In genomic region chr9:16367605-16368424, GRCh38 we compare ENCODE assay signal across 10 cellular contexts.
DNase-seq lines count a peak whose midpoint lies in the region; FAIRE-seq and TF ChIP-seq lines count a peak whose summit lies in the region.
"Had no signal": no experiment of that assay in that cellular context is flagged by ENCODE, and none has a peak within 500 bp of the region (broad histone marks: within the 10 kb centered on the region; RNA-seq: fewer than 3 reads in every experiment).

No MANE protein-coding gene starts in this region.

- in situ Hi-C loops in GM23248 (cut with MboI) = no loop called here

- WGBS in GM23248 (ENCODE audit: low coverage in 1 of 2, low lambda C conversion rate in 2 of 2, missing lambda C conversion rate in 2 of 2), 2 experiments = 67 to 71% methylated on average over 10 of the region's 10 CpGs

- no peaks in the 10 kb centered on the region for H3K9me2 ChIP-seq in GM23248 (ENCODE audit: insufficient read depth)

- intact Hi-C loops in colonic mucosa (cut with DNase I) = no loop called here

- FAIRE-seq in urothelium cell line (lab: Jason Lieb, UNC) = no peak

- H3K9ac ChIP-seq in GM23248 = no peak overlapping the region
- H3K9ac ChIP-seq in colonic mucosa (ENCODE audit: low read depth in 2 of 2, low read length in 2 of 2) = no peak overlapping the region

- DNase-seq in GM23248 = peak; percentile 93
- DNase-seq in RWPE1 (ENCODE audit: low spot score) = peak; percentile 80
- DNase-seq in fibroblast of gingiva (ENCODE audit: low read depth) = peak; percentile 67
- peak; percentile 40 for DNase-seq in urothelium cell line (ENCODE audit: low spot score)
- DNase-seq in NCI-H524 (lab: John Stamatoyannopoulos, UW) = no peak
- DNase-seq in colonic mucosa = no peak
- DNase-seq in cortex of kidney (lab: John Stamatoyannopoulos, UW) = no peak
- DNase-seq: NCI-H1417 treated with DMSO at 0.1 percent for 48 hours, NCI-H524 treated with DMSO at 0.1 percent for 48 hours had no signal

- peak overlapping the region; percentile 42 for H3K4me2 ChIP-seq in GM23248 (ENCODE audit: unreplicated experiment)

- H3K27me3 ChIP-seq in GM23248 (replicated peaks; ENCODE audit: insufficient read depth) = no peaks in the 10 kb centered on the region
- no peaks in the 10 kb centered on the region for H3K27me3 ChIP-seq in colonic mucosa

- peaks cover 16% of the 10 kb centered on the region for H3K4me1 ChIP-seq in GM23248 (ENCODE audit: insufficient read depth)
- no peaks in the 10 kb centered on the region for H3K4me1 ChIP-seq in colonic mucosa

- H3K27ac ChIP-seq in GM23248 (0 out of 2 replicates have a peak overlapping the region, but pooled peaks have one; percentile 17), RWPE1 (no peak overlapping the region), colonic mucosa (no peak overlapping the region)

- H2AFZ ChIP-seq in GM23248 = no peak overlapping the region

- POLR2A ChIA-PET in RWPE1 (lab: Yijun Ruan, JAX; ENCODE audit: low non-redundant PET) = no interaction called here

- H3K9me3 ChIP-seq in GM23248 (ENCODE audit: low read depth) (no peaks in the 10 kb centered on the region), colonic mucosa (no peaks in the 10 kb centered on the region)

- peaks cover 7% of the 10 kb centered on the region; the same call in 1 of the 2 replicates for H3F3A ChIP-seq in GM23248 (ENCODE audit: insufficient read depth)

- H4K20me1 ChIP-seq in GM23248 (ENCODE audit: insufficient read depth) = no peaks in the 10 kb centered on the region

- H3K36me3 ChIP-seq in GM23248 (ENCODE audit: low read depth) (no peaks in the 10 kb centered on the region), colonic mucosa (no peaks in the 10 kb centered on the region)

- H3K4me3 ChIP-seq in GM23248 (no peak overlapping the region), colonic mucosa (no peak overlapping the region)
- H3K4me3 ChIP-seq: lung had no signal

- CTCF ChIA-PET in RWPE1 (lab: Yijun Ruan, JAX) = interaction anchor here (0.6 kb wide), 1 partner anchor 18 kb away, joined by 3 read pairs; no protein-coding TSS in a partner anchor

- TF ChIP-seq CTCF in RWPE1 (conservative IDR thresholded peaks at IDR 0.05; ENCODE audit: low read depth) (no peak), colonic mucosa (IDR thresholded peaks at IDR 0.05) (no peak)

- H3K79me2 ChIP-seq in GM23248 (ENCODE audit: insufficient read depth) = no peaks in the 10 kb centered on the region

Comparison
In these comparisons a context has a peak if more than half of its experiments do, and no peak if none do; other contexts are left out.
1. DNase-seq: peak in GM23248 (single experiment), RWPE1 (single experiment), fibroblast of gingiva (single experiment) and urothelium cell line (single experiment); none in NCI-H524 (0 of 2), colonic mucosa (single experiment) and cortex of kidney (single experiment).